1 cellular context compared by ENCODE assay signal in genomic region chr5:176609724-176610429, GRCh38.
A peak's percentile ranks its signal among the peaks of the same experiment; 100 is the strongest.
TF ChIP-seq lines count a peak whose summit lies in the region.

GPRIN1 (minus strand) TSS chr5:176610156; CDS start chr5:176599834, 10,322 bp downstream.

TF ChIP-seq in K562, 482 proteins besides CTCF, POLR2A, EP300 and RAD21 (continued from another document and continues in another):
- TF ChIP-seq MNT (conservative IDR thresholded peaks at IDR 0.05) (0 out of 4 replicates have a peak, but pooled peaks of 1 of the 2 experiments have one; percentile 22), KAT7 (CRISPR knock-in tag; IDR thresholded peaks at IDR 0.05; ENCODE audit: borderline replicate concordance) (no peak), TFAP4 (CRISPR knock-in tag; IDR thresholded peaks at IDR 0.05; ENCODE audit: borderline replicate concordance) (peak; percentile 44; the same call in 1 of the 2 replicates), HINFP (tag; conservative IDR thresholded peaks at IDR 0.05; ENCODE audit: low read depth) (no peak), FOXA1 (IDR thresholded peaks at IDR 0.05; ENCODE audit: borderline replicate concordance) (no peak), CREB3 (tag; conservative IDR thresholded peaks at IDR 0.05; ENCODE audit: low read depth) (no peak), RCOR1 (IDR thresholded peaks at IDR 0.05; ENCODE audit: borderline replicate concordance in 1 of 2, low read depth in 2 of 2, low read length in 2 of 2) (peak in 1 of 2 experiments; percentile 35; a peak in 1 of 4 replicates), CEBPB (tag; IDR thresholded peaks at IDR 0.05) (no peak), ZBED1 (IDR thresholded peaks at IDR 0.05) (no peak), SIN3B (IDR thresholded peaks at IDR 0.05; ENCODE audit: low read depth) (0 out of 2 replicates have a peak, but pooled peaks have one; percentile 14), ZNF407 (IDR thresholded peaks at IDR 0.05; ENCODE audit: low read depth) (no peak), ETV5 (CRISPR knock-in tag; IDR thresholded peaks at IDR 0.05; ENCODE audit: low read depth) (0 out of 2 replicates have a peak, but pooled peaks have one; percentile 18), REST (CRISPR knock-in tag; IDR thresholded peaks at IDR 0.05; ENCODE audit: low read depth) (peak; percentile 90), ARID4B (CRISPR knock-in tag; IDR thresholded peaks at IDR 0.05) (peak; percentile 24; the same call in 1 of the 2 replicates), MAFG (tag; conservative IDR thresholded peaks at IDR 0.05) (no peak), FIP1L1 (IDR thresholded peaks at IDR 0.05; ENCODE audit: low read depth, low read length, poor library complexity, severe bottlenecking) (peak; percentile 66), VEZF1 (CRISPR knock-in tag; IDR thresholded peaks at IDR 0.05) (peak; percentile 78), MEIS2 (IDR thresholded peaks at IDR 0.05; ENCODE audit: partially characterized antibody) (peak; percentile 44), ZSCAN29 (IDR thresholded peaks at IDR 0.05) (no peak), BRF2 (IDR thresholded peaks at IDR 0.05; ENCODE audit: borderline replicate concordance, insufficient read depth, insufficient read length) (no peak), HSF4 (CRISPR knock-in tag; IDR thresholded peaks at IDR 0.05; ENCODE audit: borderline replicate concordance) (no peak), BCOR (IDR thresholded peaks at IDR 0.05) (peak; percentile 64), ZBTB7A (IDR thresholded peaks at IDR 0.05; ENCODE audit: borderline replicate concordance, control insufficient read depth, low read depth, low read length) (peak; percentile 90; the same call in 1 of the 2 replicates), RNF2 (IDR thresholded peaks at IDR 0.05) (no peak), IRF2 (CRISPR knock-in tag; IDR thresholded peaks at IDR 0.05) (no peak), NFIC (IDR thresholded peaks at IDR 0.05) (peak; percentile 37; the same call in 1 of the 2 replicates)
